ENCODE assay signal across 26 cellular contexts in genomic region chr15:60899967-60900356, GRCh38.
"Had no signal": no experiment of that assay in that cellular context is flagged by ENCODE, and none has a peak within 500 bp of the region (broad histone marks: within the 10 kb centered on the region; RNA-seq: fewer than 3 reads in every experiment).

No MANE protein-coding gene starts in this region.

- DNase-seq: activated B cell treated with CpG ODN at 0.5 μM for 24 hours; activated CD4-positive, alpha-beta T cell treated with anti-CD3 and anti-CD28 coated beads, Interleukin-2, amount 50 U/mL, for 4 hours; activated CD8-positive, alpha-beta memory T cell treated with anti-CD3 and anti-CD28 coated beads, Interleukin-2, amount 50 U/mL, for 4 hours; activated effector memory CD4-positive, alpha-beta T cell treated with anti-CD3 and anti-CD28 coated beads, Interleukin-2, amount 50 U/mL, for 16 hours; activated T-cell treated with anti-CD3 and anti-CD28 coated beads, Interleukin-2, amount 50 U/mL, for 4 hours; adrenal gland; aorta; body of pancreas; cerebellar nuclear complex; left cardiac atrium; naive B cell; nucleus accumbens; pancreas; retina; stimulated activated CD4-positive, alpha-beta T cell treated with anti-CD3 and anti-CD28 coated beads, Interleukin-12 subunit alpha, Interleukin-12 subunit beta, amount 100 ng/mL, for 4 hours; stimulated activated CD4-positive, alpha-beta T cell treated with anti-CD3 and anti-CD28 coated beads, Interleukin-4, amount 100 ng/mL, for 1 hour; testis; transverse colon had no signal

- H3K27ac Mint-ChIP-seq: activated B cell treated with CpG ODN at 0.5 μM for 24 hours; mesothelial cell of epicardium; naive B cell; T-helper 2 cell treated with Interferon-gamma antibody and Interleukin-4, amounts not matched to agents 5 μg/mL and 100 μg/mL, for 36 hours had no signal

- H3K4me1 Mint-ChIP-seq: neural crest cell had no signal

- ATAC-seq: body of pancreas, gastroesophageal sphincter, left cardiac atrium, pancreas, sciatic nerve, SK-N-SH treated with all-trans-retinoic acid at 6 μM for 48 hours had no signal

- H3K9me3 Mint-ChIP-seq: activated B cell treated with CpG ODN at 0.5 μM for 24 hours; activated naive CD4-positive, alpha-beta T cell treated with anti-CD3 and anti-CD28 coated beads, Interleukin-2, amount 50 U/mL, for 24 hours; activated T-cell treated with anti-CD3 and anti-CD28 coated beads, Interleukin-2, amount 50 U/mL, for 4 hours; mesothelial cell of epicardium; naive B cell; neural crest cell; T-helper 2 cell treated with Interferon-gamma antibody and Interleukin-4, amounts not matched to agents 5 μg/mL and 100 μg/mL, for 36 hours had no signal

- H3K4me3 Mint-ChIP-seq: activated B cell treated with CpG ODN at 0.5 μM for 24 hours; activated CD4-positive, alpha-beta T cell treated with anti-CD3 and anti-CD28 coated beads for 36 hours; mesothelial cell of epicardium; naive B cell; neural crest cell had no signal

- H3K36me3 Mint-ChIP-seq: activated naive CD4-positive, alpha-beta T cell treated with anti-CD3 and anti-CD28 coated beads, Interleukin-2, amount 50 U/mL, for 24 hours; mesothelial cell of epicardium; naive B cell had no signal

- H3K27me3 Mint-ChIP-seq: activated B cell treated with CpG ODN at 0.5 μM for 24 hours; activated naive CD4-positive, alpha-beta T cell treated with anti-CD3 and anti-CD28 coated beads, Interleukin-2, amount 50 U/mL, for 24 hours had no signal
